In the genomic region with DNA sequence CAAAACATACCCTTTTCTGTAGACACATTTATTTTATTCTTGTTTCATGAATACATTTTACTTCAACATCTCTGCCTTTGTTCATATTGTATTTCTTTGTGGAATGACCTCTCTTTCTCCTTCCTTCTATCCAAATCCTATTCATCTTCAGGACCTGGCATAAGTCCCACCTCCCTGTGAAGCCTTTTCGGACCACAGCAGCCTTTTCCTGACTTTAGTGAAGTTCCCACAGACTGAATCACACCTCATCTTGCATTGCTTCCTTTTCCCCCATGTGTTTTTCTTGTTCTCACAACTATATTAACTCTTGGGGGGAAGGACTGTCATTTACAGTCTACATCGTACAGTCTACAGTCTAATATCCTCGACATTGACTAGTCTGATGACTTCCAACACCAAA, we compare ENCODE assay signal across 20 cellular contexts. TPM values are rescaled to one million over a fixed set of nuclear protein-coding genes. Genes with fewer than 3 reads are reported as not detected.
DNase-seq lines count a peak whose midpoint lies in the region; ATAC-seq, FAIRE-seq and TF ChIP-seq lines count a peak whose summit lies in the region.
"Had no signal": no experiment of that assay in that cellular context is flagged by ENCODE, and none has a peak within 500 bp of the region (broad histone marks: within the 10 kb centered on the region; RNA-seq: fewer than 3 reads in every experiment).

No MANE protein-coding gene starts in this region.

- H3K9me3 ChIP-seq in BLaER1 (no peaks in the 10 kb centered on the region), endothelial cell of umbilical vein (replicated peaks; ENCODE audit: control insufficient read depth, insufficient read depth, low read length) (no peaks in the 10 kb centered on the region)
- H3K9me3 ChIP-seq in BLaER1 treated with 17β-estradiol and CSF1 and Interleukin-3, amounts not matched to agents 10 nM and 100 nM (replicated peaks in 1 of 11): no peaks in the 10 kb centered on the region
- H3K9me3 ChIP-seq: HAP-1 had no signal

- CTCF ChIA-PET in endothelial cell of umbilical vein (lab: Charles Lee): interaction anchor here (0.6 to 2.1 kb wide), 2 partner anchors 260 to 278 kb away, joined by 3 to 8 read pairs; no protein-coding TSS in a partner anchor

- FAIRE-seq in endothelial cell of umbilical vein (lab: Jason Lieb, UNC): no peak
- FAIRE-seq: GM12878, H54 had no signal

- H3K4me3 ChIP-seq in BLaER1 (no peak overlapping the region), endothelial cell of umbilical vein (replicated peaks in 1 of 3; ENCODE audit: insufficient read depth in 1 of 3, low read depth in 1 of 3, low read length in 3 of 3) (no peak overlapping the region)
- no peak overlapping the region for H3K4me3 ChIP-seq in BLaER1 treated with 17β-estradiol and CSF1 and Interleukin-3, amounts not matched to agents 10 nM and 100 nM
- H3K4me3 ChIP-seq: GM12878, HAP-1 had no signal

- no peaks in the 10 kb centered on the region for H3K36me3 ChIP-seq in BLaER1
- H3K36me3 ChIP-seq in BLaER1 treated with 17β-estradiol and CSF1 and Interleukin-3, amounts not matched to agents 10 nM and 100 nM: no peaks in the 10 kb centered on the region
- H3K36me3 ChIP-seq in endothelial cell of umbilical vein (ENCODE audit: control insufficient read depth in 2 of 2, extremely low read depth in 1 of 2, insufficient read depth in 2 of 2, low read length in 2 of 2): no peaks in the 10 kb centered on the region
- H3K36me3 ChIP-seq: HAP-1 had no signal

- no TSS peak for BruUV-seq in endothelial cell of umbilical vein (replicated peaks; lab: Mats Ljungman, UMichigan)

- H3K27ac ChIP-seq in BLaER1 (no peak overlapping the region; the same call in 1 of the 2 replicates), endothelial cell of umbilical vein (ENCODE audit: insufficient read depth, low read depth, low read length) (no peak overlapping the region)
- no peak overlapping the region for H3K27ac ChIP-seq in BLaER1 treated with 17β-estradiol and CSF1 and Interleukin-3, amounts not matched to agents 10 nM and 100 nM
- H3K27ac ChIP-seq: C4-2B had no signal

- peaks cover 31% of the 10 kb centered on the region for H3K4me1 ChIP-seq in BLaER1
- peaks cover 11 to 34% (median 26%) of the 10 kb centered on the region in 10 experiments for H3K4me1 ChIP-seq in BLaER1 treated with 17β-estradiol and CSF1 and Interleukin-3, amounts not matched to agents 10 nM and 100 nM
- H3K4me1 ChIP-seq in endothelial cell of umbilical vein (ENCODE audit: control insufficient read depth, extremely low read depth, insufficient read depth, low read length): peaks cover 7% of the 10 kb centered on the region

- no peak for TF ChIP-seq CTCF in endothelial cell of umbilical vein (IDR thresholded peaks at IDR 0.05; ENCODE audit: extremely low read depth in 1 of 2, insufficient read depth in 1 of 2, low read depth in 1 of 2, low read length in 2 of 2)

- dilution Hi-C loops in endothelial cell of umbilical vein (cut with MboI; ENCODE audit: extremely low pct_ligation_motif_present, low sequenced_read_pairs): no loop called here

- peak; percentile 43 for DNase-seq in astrocyte of the hippocampus (ENCODE audit: low read depth, low spot score)
- peak; percentile 9 for DNase-seq in endothelial cell of umbilical vein (ENCODE audit: low read depth, low spot score)
- DNase-seq in Ammon's horn (ENCODE audit: low spot score): no peak
- DNase-seq: Caco-2; CD4-positive, CD25-positive, alpha-beta regulatory T cell; CD8-positive, alpha-beta T cell; DMS153; DND-41; EL; GDM1; GOT3; HFFc6 had no signal

- H3K9me1 ChIP-seq in endothelial cell of umbilical vein (replicated peaks; ENCODE audit: control insufficient read depth, extremely low read depth, insufficient read depth, low read length): no peaks in the 10 kb centered on the region

- no peak overlapping the region for H2AFZ ChIP-seq in endothelial cell of umbilical vein (ENCODE audit: low read depth, low read length)

- H3K4me2 ChIP-seq in BLaER1 (peak overlapping the region; percentile 57), endothelial cell of umbilical vein (ENCODE audit: insufficient read depth, low read length) (no peak overlapping the region)
- peak overlapping the region in 6 of 11 experiments; percentile 10 to 44 (median 30); a peak in 9 of 22 replicates for H3K4me2 ChIP-seq in BLaER1 treated with 17β-estradiol and CSF1 and Interleukin-3, amounts not matched to agents 10 nM and 100 nM

- H4K20me1 ChIP-seq in BLaER1 (no peaks in the 10 kb centered on the region), endothelial cell of umbilical vein (replicated peaks; ENCODE audit: control insufficient read depth, extremely low read depth, insufficient read depth, low read length) (no peaks in the 10 kb centered on the region)
- no peaks in the 10 kb centered on the region for H4K20me1 ChIP-seq in BLaER1 treated with 17β-estradiol and CSF1 and Interleukin-3, amounts not matched to agents 10 nM and 100 nM

- H3K27me3 ChIP-seq in BLaER1 (no peaks in the 10 kb centered on the region), endothelial cell of umbilical vein (ENCODE audit: control insufficient read depth in 2 of 2, insufficient read depth in 2 of 2, low read length in 2 of 2) (no peaks in the 10 kb centered on the region)
- H3K27me3 ChIP-seq in BLaER1 treated with 17β-estradiol and CSF1 and Interleukin-3, amounts not matched to agents 10 nM and 100 nM: no peaks in the 10 kb centered on the region

- ATAC-seq in GM18858 (IDR thresholded peaks at IDR 0.05; ENCODE audit: unreplicated experiment) (no peak), GM19324 (IDR thresholded peaks at IDR 0.05; ENCODE audit: low FRiP score, unreplicated experiment) (no peak)
- ATAC-seq: CD8-positive, alpha-beta T cell; GM12878 had no signal

- H3K79me2 ChIP-seq in endothelial cell of umbilical vein (ENCODE audit: control insufficient read depth, insufficient read depth, low read length): no peaks in the 10 kb centered on the region

- intact Hi-C loops in endothelial cell of umbilical vein (cut with micrococcal nuclease): no loop called here

- POLR2A ChIA-PET in endothelial cell of umbilical vein (lab: Charles Lee): no interaction called here

- TF ChIP-seq POLR2A in endothelial cell of umbilical vein (IDR thresholded peaks at IDR 0.05; ENCODE audit: low read depth, low read length): no peak

- H3K9ac ChIP-seq in BLaER1 (no peak overlapping the region), endothelial cell of umbilical vein (replicated peaks; ENCODE audit: extremely low read depth, insufficient read depth, low read length) (no peak overlapping the region)
- no peak overlapping the region for H3K9ac ChIP-seq in BLaER1 treated with 17β-estradiol and CSF1 and Interleukin-3, amounts not matched to agents 10 nM and 100 nM

TF ChIP-seq in endothelial cell of umbilical vein, 7 proteins besides CTCF, POLR2A, EP300 and RAD21:
- no peak for TF ChIP-seq MYC (IDR thresholded peaks at IDR 0.05; ENCODE audit: low read depth, low read length)
- TF ChIP-seq JUN (IDR thresholded peaks at IDR 0.05; ENCODE audit: borderline replicate concordance, insufficient read depth, insufficient read length, low read depth): no peak
- no peak for TF ChIP-seq FOS (IDR thresholded peaks at IDR 0.05; ENCODE audit: borderline replicate concordance, insufficient read depth, low read length)
- TF ChIP-seq GATA2 (IDR thresholded peaks at IDR 0.05; ENCODE audit: insufficient read depth, insufficient read length, low read depth, low read length): no peak
- TF ChIP-seq, protein P1, sequence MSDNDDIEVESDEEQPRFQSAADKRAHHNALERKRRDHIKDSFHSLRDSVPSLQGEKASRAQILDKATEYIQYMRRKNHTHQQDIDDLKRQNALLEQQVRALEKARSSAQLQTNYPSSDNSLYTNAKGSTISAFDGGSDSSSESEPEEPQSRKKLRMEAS (IDR thresholded peaks at IDR 0.05; ENCODE audit: insufficient read depth, insufficient read length): no peak
- TF ChIP-seq EZH2 (IDR thresholded peaks at IDR 0.05; ENCODE audit: borderline replicate concordance, low read depth, low read length, severe bottlenecking): no peak
- no peak for TF ChIP-seq POLR2AphosphoS5 (IDR thresholded peaks at IDR 0.05; ENCODE audit: insufficient read depth, low read depth, low read length)

RNA-seq across cellular contexts. Expression of a gene that starts 58.2 kb away (rescaled TPM):
- total RNA-seq in endothelial cell of umbilical vein: 27.1 and 35.2 TPM in 2 replicates
- polyA plus RNA-seq in endothelial cell of umbilical vein: 23.5 and 24.7 TPM in 2 replicates
- polyA plus RNA-seq in endothelial cell of umbilical vein (2011; cell fraction: cytosol; rRNA removed): 17.7 and 21.3 TPM in 2 replicates
- polyA plus RNA-seq in endothelial cell of umbilical vein (2011; cell fraction: nucleus; rRNA removed): 33.5 and 34.9 TPM in 2 replicates
- polyA plus RNA-seq in endothelial cell of umbilical vein (2012): 22.1 and 30.1 TPM in 2 replicates
- polyA minus RNA-seq in endothelial cell of umbilical vein: 38.9 and 44.6 TPM in 2 replicates
- 13.7 TPM for polyA minus RNA-seq in endothelial cell of umbilical vein (2011; cell fraction: cytosol; rRNA and poly(A)+ RNA removed)
- 29.3 and 33.5 TPM in 2 replicates for polyA minus RNA-seq in endothelial cell of umbilical vein (2011; cell fraction: nucleus; rRNA and poly(A)+ RNA removed)

RNA-seq across cellular contexts. Expression of a gene that starts 59.0 kb away (rescaled TPM):
- 303 and 307 TPM in 2 replicates for total RNA-seq in endothelial cell of umbilical vein
- polyA plus RNA-seq in endothelial cell of umbilical vein: 283 and 380 TPM in 2 replicates
- 151 and 197 TPM in 2 replicates for polyA plus RNA-seq in endothelial cell of umbilical vein (2011; cell fraction: cytosol; rRNA removed)
- polyA plus RNA-seq in endothelial cell of umbilical vein (2011; cell fraction: nucleus; rRNA removed): 453 and 593 TPM in 2 replicates
- polyA plus RNA-seq in endothelial cell of umbilical vein (2012): 179 and 283 TPM in 2 replicates
- polyA minus RNA-seq in endothelial cell of umbilical vein: 190 and 266 TPM in 2 replicates
- polyA minus RNA-seq in endothelial cell of umbilical vein (2011; cell fraction: cytosol; rRNA and poly(A)+ RNA removed): 372 TPM
- 199 and 376 TPM in 2 replicates for polyA minus RNA-seq in endothelial cell of umbilical vein (2011; cell fraction: nucleus; rRNA and poly(A)+ RNA removed)
